In the genomic region with DNA sequence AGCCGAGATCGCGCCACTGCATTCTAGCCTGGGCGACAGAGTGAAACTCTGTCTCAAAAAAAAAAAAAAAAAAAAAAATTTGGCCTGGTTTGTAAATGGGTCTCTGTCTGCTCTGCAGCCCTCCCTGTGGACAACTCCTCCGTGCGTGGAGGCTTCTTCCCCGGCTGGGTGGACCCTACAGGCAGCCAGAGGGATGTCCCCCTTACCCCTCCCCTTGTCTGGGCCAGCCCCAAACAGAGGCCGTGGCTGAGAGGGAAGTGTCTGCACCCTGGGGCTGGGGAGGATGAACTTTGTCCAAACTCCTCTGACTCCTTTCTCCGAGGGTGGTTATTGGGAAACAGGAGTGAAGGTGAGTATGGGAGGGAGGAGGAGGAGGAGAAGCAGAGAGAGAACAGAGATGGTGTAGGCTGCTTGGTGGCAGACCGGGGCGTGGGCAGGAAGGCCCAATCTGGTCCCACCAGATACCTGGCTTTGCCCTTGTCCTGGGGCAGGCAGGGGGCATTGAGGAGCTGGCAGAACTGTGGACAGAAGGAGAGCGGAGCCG, we compare ENCODE assay signal across 1 cellular context.
TF ChIP-seq lines count a peak whose summit lies in the region.

No MANE protein-coding gene starts in this region.

TF ChIP-seq in HEK293, 187 proteins besides CTCF, POLR2A, EP300 and RAD21:
- TF ChIP-seq ZFHX2 (tag by site-specific recombination; conservative IDR thresholded peaks at IDR 0.05) (peak; percentile 60), ZEB2 (tag by site-specific recombination; IDR thresholded peaks at IDR 0.05) (no peak), ZNF623 (tag by site-specific recombination; IDR thresholded peaks at IDR 0.05) (no peak), ZNF544 (tag by site-specific recombination; IDR thresholded peaks at IDR 0.05) (no peak), EGR2 (tag by site-specific recombination; IDR thresholded peaks at IDR 0.05; ENCODE audit: low read depth) (peak; percentile 77), PRDM1 (tag by site-specific recombination; IDR thresholded peaks at IDR 0.05) (peak; percentile 80)
- TF ChIP-seq, protein P1, sequence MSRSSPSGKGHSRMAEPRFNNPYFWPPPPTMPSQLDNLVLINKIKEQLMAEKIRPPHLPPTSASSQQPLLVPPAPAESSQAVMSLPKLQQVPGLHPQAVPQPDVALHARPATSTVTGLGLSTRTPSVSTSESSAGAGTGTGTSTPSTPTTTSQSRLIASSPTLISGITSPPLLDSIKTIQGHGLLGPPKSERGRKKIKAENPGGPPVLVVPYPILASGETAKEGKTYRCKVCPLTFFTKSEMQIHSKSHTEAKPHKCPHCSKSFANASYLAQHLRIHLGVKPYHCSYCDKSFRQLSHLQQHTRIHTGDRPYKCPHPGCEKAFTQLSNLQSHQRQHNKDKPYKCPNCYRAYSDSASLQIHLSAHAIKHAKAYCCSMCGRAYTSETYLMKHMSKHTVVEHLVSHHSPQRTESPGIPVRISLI (tag by site-specific recombination; IDR thresholded peaks at IDR 0.05), result peak; percentile 61; the same call in 1 of the 2 replicates
